8 cellular contexts compared by ENCODE assay signal in the genomic region with DNA sequence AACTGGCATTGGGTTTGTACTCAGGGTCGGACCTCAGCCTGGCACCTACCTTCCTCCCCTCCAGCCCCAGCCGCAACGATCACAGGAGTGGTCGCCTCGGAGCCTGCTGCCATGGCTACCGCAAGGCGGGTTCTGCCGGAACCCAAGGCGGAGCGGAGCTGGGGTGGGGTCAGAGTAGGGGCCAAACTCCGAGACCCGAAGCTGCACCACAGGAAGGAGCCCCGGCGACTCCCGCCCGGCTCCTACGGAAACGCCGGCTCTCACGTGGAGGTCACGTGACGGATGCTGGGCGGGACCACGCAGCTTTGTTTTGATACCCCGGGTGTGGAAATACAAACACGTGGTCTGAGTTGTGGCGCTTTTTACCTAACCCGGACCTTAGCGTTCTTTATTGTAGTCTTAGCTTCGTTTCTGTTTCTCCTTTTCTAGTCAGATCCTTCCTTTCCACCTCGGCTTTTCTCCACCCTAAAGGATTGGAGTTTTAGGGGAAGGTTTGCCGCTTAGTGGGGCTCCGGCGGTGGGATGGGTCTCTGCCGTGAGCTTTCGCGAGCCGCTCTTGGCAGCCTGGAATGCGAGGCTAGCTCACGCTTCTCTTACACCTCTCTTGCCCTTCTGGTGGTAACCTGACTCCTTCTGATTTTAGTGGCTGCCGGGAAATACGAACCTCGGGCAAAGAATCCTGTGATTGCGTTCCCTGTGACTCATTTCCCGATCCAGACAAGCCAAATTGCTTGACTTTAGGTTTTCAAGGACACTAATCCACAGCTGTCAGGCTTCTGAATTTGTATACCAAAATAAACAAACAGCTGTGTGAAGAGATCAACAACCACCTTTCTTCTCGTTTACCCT. TPM values are rescaled to one million over a fixed set of nuclear protein-coding genes. Genes with fewer than 3 reads are reported as not detected.
DNase-seq lines count a peak whose midpoint lies in the region; ATAC-seq and TF ChIP-seq lines count a peak whose summit lies in the region.

A gene with protein sequence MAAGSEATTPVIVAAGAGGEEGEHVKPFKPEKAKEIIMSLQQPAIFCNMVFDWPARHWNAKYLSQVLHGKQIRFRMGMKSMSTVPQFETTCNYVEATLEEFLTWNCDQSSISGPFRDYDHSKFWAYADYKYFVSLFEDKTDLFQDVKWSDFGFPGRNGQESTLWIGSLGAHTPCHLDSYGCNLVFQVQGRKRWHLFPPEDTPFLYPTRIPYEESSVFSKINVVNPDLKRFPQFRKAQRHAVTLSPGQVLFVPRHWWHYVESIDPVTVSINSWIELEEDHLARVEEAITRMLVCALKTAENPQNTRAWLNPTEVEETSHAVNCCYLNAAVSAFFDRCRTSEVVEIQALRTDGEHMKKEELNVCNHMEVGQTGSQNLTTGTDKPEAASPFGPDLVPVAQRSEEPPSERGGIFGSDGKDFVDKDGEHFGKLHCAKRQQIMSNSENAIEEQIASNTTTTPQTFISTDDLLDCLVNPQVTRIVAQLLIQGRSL (minus strand): TSS at position 264 of the 849 bp plus-strand sequence. CDS start 151 bp downstream, at position 113.

- H3K27me3 ChIP-seq in PC-9 (ENCODE audit: insufficient read depth, low read depth) (no peaks in the 10 kb centered on the region), rectal smooth muscle tissue (ENCODE audit: control insufficient read depth, insufficient read depth, low read length) (no peaks in the 10 kb centered on the region)

- H3K9me3 ChIP-seq in PC-9 (ENCODE audit: insufficient read depth, low read depth) = no peaks in the 10 kb centered on the region

- peak within 1 kb of the TSS; percentile 76 for H3K9ac ChIP-seq in rectal smooth muscle tissue (ENCODE audit: low read length)

- no peak for TF ChIP-seq CTCF in PC-9 (conservative IDR thresholded peaks at IDR 0.05)

- peak within 1 kb of the TSS; percentile 91 for H2AFZ ChIP-seq in PC-9

- peak; percentile 66 for ATAC-seq in HG02571 (IDR thresholded peaks at IDR 0.05; ENCODE audit: unreplicated experiment)
- ATAC-seq in left cardiac atrium = peak; percentile 79 to 85

- H3K9me2 ChIP-seq in PC-9 (ENCODE audit: insufficient read depth) = no peaks in the 10 kb centered on the region

- CTCF ChIA-PET in PC-9 (lab: Charles Lee) = interaction anchor here (0.7 to 0.8 kb wide), 2 partner anchors 112 to 234 kb away, joined by 3 read pairs; a partner anchor contains a TSS

- H3K4me3 ChIP-seq in PC-9 (peak within 1 kb of the TSS; percentile 80), rectal smooth muscle tissue (ENCODE audit: low read length) (peak within 1 kb of the TSS; percentile 96)

- DNase-seq in GM04503 (ENCODE audit: low read depth) = peak; percentile 59
- DNase-seq in PC-9 = peak; percentile 88 to 91
- DNase-seq in activated naive CD8-positive, alpha-beta T cell treated with anti-CD3 and anti-CD28 coated beads, Interleukin-2, amount 50 U/mL, for 16 hours (ENCODE audit: low read depth, low spot score) = peak; percentile 81
- peak; percentile 95 for DNase-seq in left cardiac atrium
- no peak for DNase-seq in DMS114 treated with DMSO at 0.1 percent for 48 hours (lab: John Stamatoyannopoulos, UW; ENCODE audit: unreplicated experiment)
- no peak for DNase-seq in effector CD8-positive, alpha-beta T cell (lab: John Stamatoyannopoulos, UW)

- TSS peak; percentile 53 for BruUV-seq in PC-9 (replicated peaks; lab: Mats Ljungman, UMichigan)

- peak within 1 kb of the TSS; percentile 92 for H3K4me2 ChIP-seq in PC-9

- peaks cover 19% of the 10 kb centered on the region for H3K79me2 ChIP-seq in PC-9 (ENCODE audit: low read depth)

- POLR2A ChIA-PET in PC-9 (lab: Charles Lee; ENCODE audit: unreplicated experiment) = interaction anchor here (0.6 to 1.2 kb wide), 6 partner anchors 15 to 1049 kb away, joined by 3 to 7 read pairs (median 4); a partner anchor contains a TSS

- H3K27ac ChIP-seq in PC-9 (peak within 1 kb of the TSS; percentile 92), rectal smooth muscle tissue (ENCODE audit: low read depth, low read length) (peak within 1 kb of the TSS; percentile 83)

- peaks cover 15% of the 10 kb centered on the region for H3F3A ChIP-seq in PC-9 (ENCODE audit: insufficient read depth, low read depth)

- no peaks in the 10 kb centered on the region for H4K20me1 ChIP-seq in PC-9 (ENCODE audit: insufficient read depth)

- peaks cover 28% of the 10 kb centered on the region for H3K4me1 ChIP-seq in PC-9 (replicated peaks; ENCODE audit: insufficient read depth)
- peaks cover 4% of the 10 kb centered on the region for H3K4me1 ChIP-seq in rectal smooth muscle tissue (ENCODE audit: control insufficient read depth, insufficient read depth, low read length)

- H3K36me3 ChIP-seq in PC-9 (ENCODE audit: low read depth) (no peaks in the 10 kb centered on the region), rectal smooth muscle tissue (ENCODE audit: control insufficient read depth, insufficient read depth, low read length) (no peaks in the 10 kb centered on the region)

- intact Hi-C loops in PC-9 (cut with micrococcal nuclease; ENCODE audit: unreplicated experiment) = loop anchor here (2.0 to 10.0 kb wide), 3 partner anchors 99 to 399 kb away; a partner anchor contains a TSS
- intact Hi-C loops in left cardiac atrium (cut with DNase I) = no loop called here

RNA-seq across cellular contexts. Expression of the gene that starts here (rescaled TPM):
- total RNA-seq in PC-9 (2021) (8.9 and 10.9 TPM in 2 replicates), left cardiac atrium (1 to 10 TPM; 6.2 to 6.3 TPM)

Comparison
In these comparisons a context has a peak if more than half of its experiments do, and no peak if none do; other contexts are left out.
1. DNase-seq: peak in GM04503 (single experiment), PC-9 (2 of 2), activated naive CD8-positive, alpha-beta T cell treated with anti-CD3 and anti-CD28 coated beads, Interleukin-2, amount 50 U/mL, for 16 hours (single experiment) and left cardiac atrium (single experiment); none in DMS114 treated with DMSO at 0.1 percent for 48 hours (single experiment) and effector CD8-positive, alpha-beta T cell (single experiment).